11 cellular contexts compared by ENCODE assay signal in the genomic region with DNA sequence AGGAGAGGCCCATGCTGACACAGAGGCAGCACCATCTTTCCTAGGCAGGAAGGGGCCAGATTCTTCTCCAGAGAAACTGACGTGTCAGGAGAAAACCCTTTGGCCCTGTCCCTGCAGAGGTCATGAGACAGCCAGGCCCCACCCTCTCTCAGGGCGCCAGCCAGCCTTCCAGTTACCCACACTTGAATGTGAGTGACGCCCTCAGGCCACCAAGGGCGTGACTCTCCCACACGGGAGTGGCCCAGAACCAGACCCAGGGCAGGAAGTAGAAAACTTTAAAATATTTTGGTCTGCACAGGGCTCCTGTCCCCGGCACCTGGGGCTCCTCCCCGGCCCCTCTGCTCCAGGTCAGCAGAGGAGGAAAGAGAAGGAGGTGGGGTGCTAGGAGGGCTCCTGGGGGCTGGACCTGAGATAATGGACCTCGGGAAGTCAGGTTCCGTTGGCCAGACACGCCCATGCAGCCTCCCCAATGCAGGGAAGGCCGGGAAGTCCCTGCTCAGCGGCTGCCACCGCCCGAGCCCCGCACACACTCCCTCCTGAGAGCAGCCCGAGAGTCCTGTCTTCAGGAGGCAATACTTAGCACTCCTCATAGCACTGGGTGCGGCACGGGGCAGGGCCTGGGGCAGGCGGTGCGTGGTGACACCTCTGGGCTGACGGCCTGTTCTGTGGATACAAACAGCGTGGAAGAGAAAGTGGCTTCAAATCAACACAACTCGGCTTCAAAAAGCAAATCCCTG.
DNase-seq lines count a peak whose midpoint lies in the region; ATAC-seq, FAIRE-seq and TF ChIP-seq lines count a peak whose summit lies in the region.
"Had no signal": no experiment of that assay in that cellular context is flagged by ENCODE, and none has a peak within 500 bp of the region (broad histone marks: within the 10 kb centered on the region; RNA-seq: fewer than 3 reads in every experiment).

No MANE protein-coding gene starts in this region.

- intact Hi-C loops in kidney (cut with DNase I) = no loop called here

- no peaks in the 10 kb centered on the region for H3K9me3 ChIP-seq in RWPE2 (ENCODE audit: severe bottlenecking)
- no peaks in the 10 kb centered on the region for H3K9me3 ChIP-seq in kidney (ENCODE audit: control insufficient read depth in 1 of 2, low read length in 2 of 2)
- H3K9me3 ChIP-seq in small intestine (ENCODE audit: control insufficient read depth, low read depth) = no peaks in the 10 kb centered on the region

- WGBS in small intestine, 3 donors = 14 to 41% (median 19%) methylated on average over 23 of the region's 23 CpGs

- H3K4me3 ChIP-seq in RWPE2 (ENCODE audit: severe bottlenecking) (no peak overlapping the region), kidney (ENCODE audit: low read length in 2 of 2) (no peak overlapping the region), small intestine (ENCODE audit: low read depth in 1 of 2, low read length in 2 of 2) (no peak overlapping the region)

- no peak for TF ChIP-seq CTCF in RWPE2 (IDR thresholded peaks at IDR 0.05; ENCODE audit: poor library complexity, severe bottlenecking)
- TF ChIP-seq CTCF in kidney (IDR thresholded peaks at IDR 0.05; ENCODE audit: borderline replicate concordance, extremely low read depth, insufficient read depth) = no peak

- FAIRE-seq in kidney (lab: Jason Lieb, UNC) (no peak), small intestine (lab: Jason Lieb, UNC) (no peak)

- H3K27me3 ChIP-seq in RWPE2 (ENCODE audit: insufficient read depth, poor library complexity, severe bottlenecking) (no peaks in the 10 kb centered on the region), small intestine (ENCODE audit: control insufficient read depth in 2 of 2, insufficient read depth in 2 of 2, low read length in 2 of 2) (no peaks in the 10 kb centered on the region)

- H3K36me3 ChIP-seq in RWPE2 (ENCODE audit: low read depth) (no peaks in the 10 kb centered on the region), kidney (ENCODE audit: control insufficient read depth in 1 of 2, insufficient read depth in 2 of 2, low read length in 2 of 2) (no peaks in the 10 kb centered on the region), small intestine (ENCODE audit: control insufficient read depth in 2 of 2, insufficient read depth in 2 of 2, low read length in 2 of 2) (no peaks in the 10 kb centered on the region)

- H3K27ac ChIP-seq in RWPE2 (ENCODE audit: poor library complexity, severe bottlenecking) = no peak overlapping the region
- no peak overlapping the region for H3K27ac ChIP-seq in kidney (ENCODE audit: low read depth in 2 of 2, low read length in 2 of 2)
- peak overlapping the region in 1 of 2 donors; percentile 10 for H3K27ac ChIP-seq in small intestine (ENCODE audit: low read depth in 1 of 2, low read length in 1 of 2)

- ATAC-seq in RWPE2 (ENCODE audit: low read depth) (peak; percentile 45), HG03571 (IDR thresholded peaks at IDR 0.05; ENCODE audit: unreplicated experiment) (no peak), GM18511 (IDR thresholded peaks at IDR 0.05; ENCODE audit: unreplicated experiment) (no peak), GM21390 (IDR thresholded peaks at IDR 0.05; ENCODE audit: unreplicated experiment) (no peak)

- DNase-seq in H4 (ENCODE audit: low spot score) (peak; percentile 42), RWPE2 (ENCODE audit: low spot score) (no peak), kidney (peak; percentile 93), small intestine (peak; percentile 61), NCI-H2171 treated with DMSO at 0.1 percent for 48 hours (lab: John Stamatoyannopoulos, UW) (no peak)
- DNase-seq: activated CD4-positive, alpha-beta T cell treated with anti-CD3 and anti-CD28 coated beads, Interleukin-2, amount 50 U/mL, for 48 hours; KG1; NK-92 treated with Interleukin-12 subunit alpha and Interleukin-12 subunit beta, amount 100 ng/mL, for 24 hours had no signal

- no peak overlapping the region for H3K9ac ChIP-seq in kidney (ENCODE audit: low read length in 2 of 2)

- no peaks in the 10 kb centered on the region for H3K4me1 ChIP-seq in RWPE2 (ENCODE audit: insufficient read depth, poor library complexity, severe bottlenecking)
- H3K4me1 ChIP-seq in kidney (ENCODE audit: control insufficient read depth in 1 of 2, insufficient read depth in 1 of 2, low read depth in 1 of 2, low read length in 2 of 2) = peaks cover 0 to 4% of the 10 kb centered on the region in 2 donors
- no peaks in the 10 kb centered on the region for H3K4me1 ChIP-seq in small intestine (ENCODE audit: control insufficient read depth in 2 of 2, insufficient read depth in 1 of 2, low read depth in 1 of 2, low read length in 1 of 2)

Comparison
In these comparisons a context has a peak if more than half of its experiments do, and no peak if none do; other contexts are left out.
1. DNase-seq: peak in H4 (single experiment), kidney (single experiment) and small intestine (single experiment); none in RWPE2 (single experiment) and NCI-H2171 treated with DMSO at 0.1 percent for 48 hours (single experiment).